Comparison of ENCODE assay signal across 1 cellular context in genomic region chr3:122568131-122568530, GRCh38. TPM values are rescaled to one million over a fixed set of nuclear protein-coding genes. Genes with fewer than 3 reads are reported as not detected.
"Had no signal": no experiment of that assay in that cellular context is flagged by ENCODE, and none has a peak within 500 bp of the region (broad histone marks: within the 10 kb centered on the region; RNA-seq: fewer than 3 reads in every experiment).

No MANE protein-coding gene starts in this region.

RNA-seq across cellular contexts. Expression of gene PARP15, which starts 9.3 kb away (rescaled TPM):
- total RNA-seq: smooth muscle cell had no signal
